21 cellular contexts compared by ENCODE assay signal in the genomic region with DNA sequence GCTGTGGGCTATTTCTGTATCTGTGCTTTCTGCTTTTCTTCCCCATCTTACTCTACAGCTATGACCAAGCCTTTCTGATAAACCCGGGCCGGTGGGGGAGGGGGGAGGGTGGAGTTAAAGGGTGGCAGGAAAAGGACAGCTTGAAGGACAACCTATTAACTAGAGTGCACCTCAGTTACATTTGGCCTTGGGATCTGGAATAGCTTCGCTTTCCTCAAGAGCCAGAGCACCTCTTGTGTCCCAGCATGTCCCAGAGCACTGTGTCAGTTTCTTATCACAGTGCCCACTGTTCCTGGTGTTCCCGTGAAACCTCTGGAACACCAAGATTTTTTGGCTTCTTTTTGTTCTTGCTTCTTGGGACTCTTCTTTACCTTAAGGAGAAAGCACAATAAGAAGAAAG.
DNase-seq lines count a peak whose midpoint lies in the region; ATAC-seq and TF ChIP-seq lines count a peak whose summit lies in the region.
"Had no signal": no experiment of that assay in that cellular context is flagged by ENCODE, and none has a peak within 500 bp of the region (broad histone marks: within the 10 kb centered on the region; RNA-seq: fewer than 3 reads in every experiment).

No MANE protein-coding gene starts in this region.

- no peaks in the 10 kb centered on the region for H3K4me1 Mint-ChIP-seq in activated CD4-positive, alpha-beta T cell treated with anti-CD3 and anti-CD28 coated beads, Interleukin-2, amount 10 ng/mL, durations not matched to agents 7 days and 5 days
- H3K4me1 Mint-ChIP-seq: CD14-positive monocyte; CD8-positive, alpha-beta memory T cell had no signal

- intact Hi-C loops in left ventricle myocardium superior (cut with micrococcal nuclease) = no loop called here

- H3K27ac Mint-ChIP-seq in activated CD4-positive, alpha-beta T cell treated with anti-CD3 and anti-CD28 coated beads, Interleukin-2, amount 10 ng/mL, durations not matched to agents 7 days and 5 days = no peak overlapping the region
- H3K27ac Mint-ChIP-seq: CD14-positive monocyte; CD4-positive, alpha-beta T cell had no signal

- no peaks in the 10 kb centered on the region for H3K9me3 ChIP-seq in cardiac muscle cell (ENCODE audit: low read depth)
- H3K9me3 ChIP-seq: A549, BE2C had no signal

- peaks cover 12% of the 10 kb centered on the region for H3K4me1 ChIP-seq in cardiac muscle cell (ENCODE audit: low read depth)
- H3K4me1 ChIP-seq: A549; BE2C; BLaER1 treated with 17β-estradiol and CSF1 and Interleukin-3, amounts not matched to agents 10 nM and 100 nM had no signal

- DNase-seq in OCI-M1 (lab: John Stamatoyannopoulos, UW) (peak; percentile 26), cardiac muscle cell (ENCODE audit: low read depth in 1 of 2, low spot score in 1 of 2) (peak in 1 of 2 donors; percentile 33), left ventricle myocardium superior (no peak), DMS153 (lab: John Stamatoyannopoulos, UW) (no peak), GOT3 (lab: John Stamatoyannopoulos, UW) (no peak)
- DNase-seq in activated CD4-positive, alpha-beta T cell treated with anti-CD3 and anti-CD28 coated beads, Interleukin-2, amount 10 ng/mL, durations not matched to agents 7 days and 5 days = no peak
- DNase-seq: 8988T; ACHN; AML-193; BE2C; CD4-positive, alpha-beta T cell; CD8-positive, alpha-beta memory T cell; DMS 273 treated with DMSO at 0.1 percent for 48 hours; DMS53; DMS79 treated with DMSO at 0.1 percent for 48 hours; GF-D8; H7; HCEC 1CT had no signal

- H3K27me3 Mint-ChIP-seq in activated CD4-positive, alpha-beta T cell treated with anti-CD3 and anti-CD28 coated beads, Interleukin-2, amount 10 ng/mL, durations not matched to agents 7 days and 5 days = no peaks in the 10 kb centered on the region
- H3K27me3 Mint-ChIP-seq: CD4-positive, alpha-beta T cell had no signal

- H3K27me3 ChIP-seq in cardiac muscle cell = no peaks in the 10 kb centered on the region
- H3K27me3 ChIP-seq: BE2C; BLaER1 treated with 17β-estradiol and CSF1 and Interleukin-3, amounts not matched to agents 10 nM and 100 nM had no signal

- POLR2A ChIA-PET in activated CD4-positive, alpha-beta T cell treated with anti-CD3 and anti-CD28 coated beads, Interleukin-2, amount 10 ng/mL, durations not matched to agents 7 days and 5 days (lab: Charles Lee) = no interaction called here

- CTCF ChIA-PET in activated CD4-positive, alpha-beta T cell treated with anti-CD3 and anti-CD28 coated beads, Interleukin-2, amount 10 ng/mL, durations not matched to agents 7 days and 5 days (lab: Charles Lee) = no interaction called here

- peak overlapping the region; percentile 65 for H3K27ac ChIP-seq in cardiac muscle cell
- H3K27ac ChIP-seq: A549; BLaER1 treated with 17β-estradiol and CSF1 and Interleukin-3, amounts not matched to agents 10 nM and 100 nM had no signal

- TF ChIP-seq CTCF in cardiac muscle cell (IDR thresholded peaks at IDR 0.05; ENCODE audit: low read depth, low read length) = no peak

- no peaks in the 10 kb centered on the region for H3K36me3 ChIP-seq in cardiac muscle cell
- H3K36me3 ChIP-seq: BE2C; BLaER1 treated with 17β-estradiol and CSF1 and Interleukin-3, amounts not matched to agents 10 nM and 100 nM had no signal

- ATAC-seq in left ventricle myocardium superior = peak; percentile 59
- ATAC-seq: A549 had no signal

- H3K4me3 Mint-ChIP-seq in activated CD4-positive, alpha-beta T cell treated with anti-CD3 and anti-CD28 coated beads, Interleukin-2, amount 10 ng/mL, durations not matched to agents 7 days and 5 days = no peak overlapping the region
- H3K4me3 Mint-ChIP-seq: CD14-positive monocyte; CD4-positive, alpha-beta T cell; CD8-positive, alpha-beta memory T cell had no signal

- no peak overlapping the region for H3K4me3 ChIP-seq in cardiac muscle cell
- H3K4me3 ChIP-seq: A549; BLaER1 treated with 17β-estradiol and CSF1 and Interleukin-3, amounts not matched to agents 10 nM and 100 nM had no signal

- no peaks in the 10 kb centered on the region for H3K36me3 Mint-ChIP-seq in activated CD4-positive, alpha-beta T cell treated with anti-CD3 and anti-CD28 coated beads, Interleukin-2, amount 10 ng/mL, durations not matched to agents 7 days and 5 days (ENCODE audit: low read depth)
- H3K36me3 Mint-ChIP-seq: CD14-positive monocyte; CD8-positive, alpha-beta memory T cell had no signal

- H3K9me3 Mint-ChIP-seq in activated CD4-positive, alpha-beta T cell treated with anti-CD3 and anti-CD28 coated beads, Interleukin-2, amount 10 ng/mL, durations not matched to agents 7 days and 5 days = no peaks in the 10 kb centered on the region
- H3K9me3 Mint-ChIP-seq: CD4-positive, alpha-beta T cell had no signal
